Comparison of ENCODE assay signal across 1 cellular context in the genomic region with DNA sequence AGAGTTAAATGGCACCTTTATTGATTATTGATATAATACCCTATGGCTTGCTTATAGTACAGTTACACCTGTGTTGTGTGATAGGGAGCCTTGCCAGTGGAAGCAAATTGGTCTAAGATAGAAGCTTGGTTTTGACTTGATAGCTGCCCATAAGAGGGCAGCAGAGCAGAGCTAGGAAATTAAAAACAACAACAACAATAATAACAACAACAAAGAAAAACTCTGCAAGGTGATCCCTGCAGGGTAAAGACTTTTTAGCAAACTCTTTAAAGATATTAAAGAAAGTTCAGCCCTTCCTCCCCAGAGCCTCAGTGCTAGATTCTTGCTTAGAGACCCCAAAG.
TF ChIP-seq lines count a peak whose summit lies in the region.

No MANE protein-coding gene starts in this region.

TF ChIP-seq in HepG2, 621 proteins besides CTCF, POLR2A, EP300 and RAD21:
- TF ChIP-seq SAFB2 (CRISPR knock-in tag; IDR thresholded peaks at IDR 0.05; ENCODE audit: borderline replicate concordance, low read depth) = no peak
- TF ChIP-seq, protein P1, sequence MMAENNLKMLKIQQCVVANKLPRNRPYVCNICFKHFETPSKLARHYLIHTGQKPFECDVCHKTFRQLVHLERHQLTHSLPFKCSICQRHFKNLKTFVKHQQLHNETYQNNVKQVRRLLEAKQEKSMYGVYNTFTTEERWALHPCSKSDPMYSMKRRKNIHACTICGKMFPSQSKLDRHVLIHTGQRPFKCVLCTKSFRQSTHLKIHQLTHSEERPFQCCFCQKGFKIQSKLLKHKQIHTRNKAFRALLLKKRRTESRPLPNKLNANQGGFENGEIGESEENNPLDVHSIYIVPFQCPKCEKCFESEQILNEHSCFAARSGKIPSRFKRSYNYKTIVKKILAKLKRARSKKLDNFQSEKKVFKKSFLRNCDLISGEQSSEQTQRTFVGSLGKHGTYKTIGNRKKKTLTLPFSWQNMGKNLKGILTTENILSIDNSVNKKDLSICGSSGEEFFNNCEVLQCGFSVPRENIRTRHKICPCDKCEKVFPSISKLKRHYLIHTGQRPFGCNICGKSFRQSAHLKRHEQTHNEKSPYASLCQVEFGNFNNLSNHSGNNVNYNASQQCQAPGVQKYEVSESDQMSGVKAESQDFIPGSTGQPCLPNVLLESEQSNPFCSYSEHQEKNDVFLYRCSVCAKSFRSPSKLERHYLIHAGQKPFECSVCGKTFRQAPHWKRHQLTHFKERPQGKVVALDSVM (CRISPR knock-in tag; IDR thresholded peaks at IDR 0.05) = no peak
- TF ChIP-seq, protein P2, sequence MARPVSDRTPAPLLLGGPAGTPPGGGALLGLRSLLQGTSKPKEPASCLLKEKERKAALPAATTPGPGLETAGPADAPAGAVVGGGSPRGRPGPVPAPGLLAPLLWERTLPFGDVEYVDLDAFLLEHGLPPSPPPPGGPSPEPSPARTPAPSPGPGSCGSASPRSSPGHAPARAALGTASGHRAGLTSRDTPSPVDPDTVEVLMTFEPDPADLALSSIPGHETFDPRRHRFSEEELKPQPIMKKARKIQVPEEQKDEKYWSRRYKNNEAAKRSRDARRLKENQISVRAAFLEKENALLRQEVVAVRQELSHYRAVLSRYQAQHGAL (CRISPR knock-in tag; IDR thresholded peaks at IDR 0.05; ENCODE audit: not compliant biosample characterization) = no peak
- TF ChIP-seq NFIC (IDR thresholded peaks at IDR 0.05; ENCODE audit: low read length) = no peak
- no peak for TF ChIP-seq KAT8 (CRISPR knock-in tag; IDR thresholded peaks at IDR 0.05)
- TF ChIP-seq, protein P3, sequence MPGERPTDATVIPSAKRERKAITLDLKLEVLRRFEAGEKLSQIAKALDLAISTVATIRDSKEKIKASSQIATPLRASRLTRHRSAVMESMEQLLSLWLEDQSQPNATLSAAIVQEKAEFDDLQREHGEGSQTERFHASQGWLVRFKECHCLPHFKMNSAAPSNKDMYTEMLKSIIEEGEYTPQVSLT (CRISPR knock-in tag; IDR thresholded peaks at IDR 0.05; ENCODE audit: borderline replicate concordance, low read depth) = no peak
- TF ChIP-seq, protein P4, sequence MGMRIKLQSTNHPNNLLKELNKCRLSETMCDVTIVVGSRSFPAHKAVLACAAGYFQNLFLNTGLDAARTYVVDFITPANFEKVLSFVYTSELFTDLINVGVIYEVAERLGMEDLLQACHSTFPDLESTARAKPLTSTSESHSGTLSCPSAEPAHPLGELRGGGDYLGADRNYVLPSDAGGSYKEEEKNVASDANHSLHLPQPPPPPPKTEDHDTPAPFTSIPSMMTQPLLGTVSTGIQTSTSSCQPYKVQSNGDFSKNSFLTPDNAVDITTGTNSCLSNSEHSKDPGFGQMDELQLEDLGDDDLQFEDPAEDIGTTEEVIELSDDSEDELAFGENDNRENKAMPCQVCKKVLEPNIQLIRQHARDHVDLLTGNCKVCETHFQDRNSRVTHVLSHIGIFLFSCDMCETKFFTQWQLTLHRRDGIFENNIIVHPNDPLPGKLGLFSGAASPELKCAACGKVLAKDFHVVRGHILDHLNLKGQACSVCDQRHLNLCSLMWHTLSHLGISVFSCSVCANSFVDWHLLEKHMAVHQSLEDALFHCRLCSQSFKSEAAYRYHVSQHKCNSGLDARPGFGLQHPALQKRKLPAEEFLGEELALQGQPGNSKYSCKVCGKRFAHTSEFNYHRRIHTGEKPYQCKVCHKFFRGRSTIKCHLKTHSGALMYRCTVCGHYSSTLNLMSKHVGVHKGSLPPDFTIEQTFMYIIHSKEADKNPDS (CRISPR knock-in tag; IDR thresholded peaks at IDR 0.05) = no peak
- TF ChIP-seq KLF15 (CRISPR knock-in tag; IDR thresholded peaks at IDR 0.05; ENCODE audit: borderline replicate concordance) = no peak
- no peak for TF ChIP-seq ZNF564 (CRISPR knock-in tag; IDR thresholded peaks at IDR 0.05)
- no peak for TF ChIP-seq ZNF484 (CRISPR knock-in tag; IDR thresholded peaks at IDR 0.05; ENCODE audit: borderline replicate concordance, low read depth)
- TF ChIP-seq ZBTB3 (CRISPR knock-in tag; IDR thresholded peaks at IDR 0.05; ENCODE audit: borderline replicate concordance, low read depth) = no peak
- TF ChIP-seq CC2D1A (CRISPR knock-in tag; IDR thresholded peaks at IDR 0.05) = no peak
- TF ChIP-seq ELF4 (CRISPR knock-in tag; IDR thresholded peaks at IDR 0.05; ENCODE audit: borderline replicate concordance) = no peak
- TF ChIP-seq BRCA1 (CRISPR knock-in tag; IDR thresholded peaks at IDR 0.05) = no peak
